In the genomic region with DNA sequence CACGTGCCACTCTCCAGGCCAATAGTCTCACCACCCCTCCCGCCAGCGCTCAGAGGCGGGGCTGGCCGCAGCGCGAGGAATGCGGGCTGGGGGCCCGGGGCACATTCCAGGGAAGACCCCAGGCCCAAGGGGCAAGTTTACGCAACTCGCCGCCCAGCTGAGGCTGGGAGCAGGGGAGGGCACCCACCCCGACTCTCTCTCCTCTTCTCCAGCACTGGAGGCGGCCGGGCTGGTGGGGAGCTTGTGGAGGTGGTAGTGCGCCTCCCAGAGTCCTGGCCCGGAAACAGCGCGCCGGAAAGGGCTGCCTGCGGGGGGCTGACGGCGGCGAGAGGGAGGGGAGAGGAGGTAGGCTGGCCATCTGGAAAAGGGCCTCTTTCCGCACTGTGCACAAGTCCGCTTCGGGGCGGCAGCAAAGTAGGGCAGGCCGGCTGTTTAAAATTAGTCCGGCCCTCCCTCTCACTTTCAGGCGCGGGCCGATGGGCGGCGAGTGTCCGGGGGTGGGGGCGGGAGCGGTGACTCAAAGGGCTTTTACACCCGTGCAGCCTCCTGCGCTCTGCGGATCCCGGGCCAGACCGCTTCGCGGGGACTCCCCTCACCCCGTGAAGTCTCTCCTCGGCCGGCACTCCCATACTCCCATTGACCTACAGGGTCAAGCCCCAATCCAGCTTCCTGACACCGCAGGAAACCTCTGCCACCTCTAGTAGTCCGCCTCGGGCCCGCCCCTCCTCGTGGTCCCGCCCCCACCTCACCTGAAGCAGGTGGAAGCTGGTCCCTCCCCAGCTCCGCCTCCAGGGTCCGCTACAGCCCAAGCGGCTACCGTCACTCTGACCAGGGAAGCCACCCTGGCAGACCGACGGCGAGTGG, we compare ENCODE assay signal across 8 cellular contexts.
DNase-seq lines count a peak whose midpoint lies in the region; ATAC-seq lines count a peak whose summit lies in the region.

No MANE protein-coding gene starts in this region.

- ATAC-seq in GM21723 (IDR thresholded peaks at IDR 0.05; ENCODE audit: unreplicated experiment), result peak; percentile 29

- H3K27ac ChIP-seq in caudate nucleus (ENCODE audit: low read depth, low read length), result peak overlapping the region; percentile 59

- peak; percentile 50 for DNase-seq in DMS79 treated with DMSO at 0.1 percent for 48 hours (lab: John Stamatoyannopoulos, UW)
- peak; percentile 3 for DNase-seq in NCI-H1048 (lab: John Stamatoyannopoulos, UW)
- peak; percentile 87 for DNase-seq in UCSD-AML1 (lab: John Stamatoyannopoulos, UW; ENCODE audit: unreplicated experiment)
- DNase-seq in caudate nucleus (lab: John Stamatoyannopoulos, UW), result peak in 34 of 61 donors; percentile 28 to 76 (median 52)
- peak; percentile 95 for DNase-seq in islet precursor cell
- DNase-seq in smooth muscle cell of the brain vasculature (ENCODE audit: low read depth, low spot score), result peak; percentile 73
- no peak for DNase-seq in middle frontal gyrus (ENCODE audit: extremely low spot score, low spot score)
